In the genomic region with DNA sequence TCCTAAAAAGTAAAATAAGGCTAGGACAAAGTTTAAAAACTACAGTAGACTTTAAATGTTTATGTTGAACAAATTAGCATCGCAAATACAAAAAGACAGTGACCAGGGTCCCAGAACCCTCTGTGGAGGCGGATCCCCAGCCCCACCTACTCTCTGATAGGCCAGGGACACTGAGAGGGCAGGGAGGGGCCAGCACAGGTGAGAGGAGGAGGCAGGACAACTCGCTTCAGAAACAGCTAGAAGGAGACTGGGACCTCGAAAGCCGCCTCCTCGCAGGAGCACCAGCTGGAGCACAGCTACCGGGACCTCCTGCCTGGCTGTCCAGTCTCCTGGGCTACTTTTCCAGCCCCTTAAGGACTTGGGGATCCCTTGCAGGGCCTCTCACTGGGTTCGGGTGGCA, we compare ENCODE assay signal across 13 cellular contexts. TPM values are rescaled to one million over a fixed set of nuclear protein-coding genes. Genes with fewer than 3 reads are reported as not detected.
A peak's percentile ranks its signal among the peaks of the same experiment; 100 is the strongest.
DNase-seq lines count a peak whose midpoint lies in the region; ATAC-seq and TF ChIP-seq lines count a peak whose summit lies in the region.
"Had no signal": no experiment of that assay in that cellular context is flagged by ENCODE, and none has a peak within 500 bp of the region (broad histone marks: within the 10 kb centered on the region; RNA-seq: fewer than 3 reads in every experiment).

No MANE protein-coding gene starts in this region.

- ATAC-seq in natural killer cell (no peak), T-helper 17 cell (no peak), left colon (peak; percentile 80), upper lobe of right lung (peak; percentile 61), GM18517 (IDR thresholded peaks at IDR 0.05; ENCODE audit: unreplicated experiment) (no peak)
- ATAC-seq in natural killer cell treated with Interleukin-12 subunit alpha and Interleukin-12 subunit beta and Interleukin-15 and Interleukin-18, amount 100 ng/mL, for 72 hours = no peak

- peaks cover 11% of the 10 kb centered on the region for H3K4me1 ChIP-seq in upper lobe of right lung

- H3K9me3 Mint-ChIP-seq in natural killer cell = no peaks in the 10 kb centered on the region
- no peaks in the 10 kb centered on the region for H3K9me3 Mint-ChIP-seq in natural killer cell treated with Interleukin-12 subunit alpha and Interleukin-12 subunit beta and Interleukin-15 and Interleukin-18, amount 100 ng/mL, for 72 hours
- H3K9me3 Mint-ChIP-seq: neural crest cell had no signal

- peak overlapping the region; percentile 50 for H3K4me3 ChIP-seq in upper lobe of right lung

- H3K27ac Mint-ChIP-seq in natural killer cell (no peak overlapping the region), T-helper 17 cell (no peak overlapping the region)
- no peak overlapping the region for H3K27ac Mint-ChIP-seq in natural killer cell treated with Interleukin-12 subunit alpha and Interleukin-12 subunit beta and Interleukin-15 and Interleukin-18, amount 100 ng/mL, for 72 hours

- H3K4me1 Mint-ChIP-seq in natural killer cell = peaks cover 8 to 10% of the 10 kb centered on the region in 2 donors
- peaks cover 9 to 10% of the 10 kb centered on the region in 2 donors for H3K4me1 Mint-ChIP-seq in natural killer cell treated with Interleukin-12 subunit alpha and Interleukin-12 subunit beta and Interleukin-15 and Interleukin-18, amount 100 ng/mL, for 72 hours (ENCODE audit: low read depth in 2 of 2)
- peaks cover 12% of the 10 kb centered on the region for H3K4me1 Mint-ChIP-seq in T-helper 17 cell

- H3K4me3 Mint-ChIP-seq in natural killer cell = peak overlapping the region; percentile 76
- H3K4me3 Mint-ChIP-seq in natural killer cell treated with Interleukin-12 subunit alpha and Interleukin-12 subunit beta and Interleukin-15 and Interleukin-18, amount 100 ng/mL, for 72 hours = no peak overlapping the region
- peak overlapping the region; percentile 79 for H3K4me3 Mint-ChIP-seq in T-helper 17 cell

- peaks cover 7% of the 10 kb centered on the region for H3K36me3 ChIP-seq in upper lobe of right lung

- H3K27me3 ChIP-seq in upper lobe of right lung = no peaks in the 10 kb centered on the region

- H3K9me3 ChIP-seq in T-helper 17 cell (ENCODE audit: control insufficient read depth, low read length, poor library complexity, severe bottlenecking) (no peaks in the 10 kb centered on the region), upper lobe of right lung (no peaks in the 10 kb centered on the region)
- H3K9me3 ChIP-seq: spleen had no signal

- H3K36me3 Mint-ChIP-seq in natural killer cell (no peaks in the 10 kb centered on the region), T-helper 17 cell (ENCODE audit: low read depth) (no peaks in the 10 kb centered on the region)
- H3K36me3 Mint-ChIP-seq in natural killer cell treated with Interleukin-12 subunit alpha and Interleukin-12 subunit beta and Interleukin-15 and Interleukin-18, amount 100 ng/mL, for 72 hours = no peaks in the 10 kb centered on the region

- intact Hi-C loops in natural killer cell (cut with micrococcal nuclease) = no loop called here
- intact Hi-C loops in left colon (cut with DNase I, micrococcal nuclease) = no loop called here
- intact Hi-C loops in upper lobe of right lung (cut with DNase I) = no loop called here

- peaks cover 7 to 12% of the 10 kb centered on the region in 2 donors for H3K27me3 Mint-ChIP-seq in natural killer cell (ENCODE audit: low read depth in 2 of 2)
- peaks cover 8 to 13% of the 10 kb centered on the region in 2 donors for H3K27me3 Mint-ChIP-seq in natural killer cell treated with Interleukin-12 subunit alpha and Interleukin-12 subunit beta and Interleukin-15 and Interleukin-18, amount 100 ng/mL, for 72 hours
- H3K27me3 Mint-ChIP-seq in T-helper 17 cell = peaks cover 12% of the 10 kb centered on the region

- no peak for DNase-seq in natural killer cell
- no peak for DNase-seq in natural killer cell treated with Interleukin-12 subunit alpha and Interleukin-12 subunit beta and Interleukin-15 and Interleukin-18, amount 100 ng/mL, for 72 hours (ENCODE audit: low spot score)
- DNase-seq in T-helper 17 cell = no peak
- peak; percentile 44 to 45 for DNase-seq in left colon
- DNase-seq in upper lobe of right lung = no peak
- DNase-seq in AG08395 (ENCODE audit: low spot score) = no peak
- no peak for DNase-seq in activated gamma-delta T cell (lab: John Stamatoyannopoulos, UW)
- DNase-seq: activated CD8-positive, alpha-beta memory T cell treated with anti-CD3 and anti-CD28 coated beads, Interleukin-2, amount 50 U/mL, for 48 hours; C1 segment of cervical spinal cord; NCI-H1930; spleen had no signal

- H3K27ac ChIP-seq in upper lobe of right lung = no peak overlapping the region

- TF ChIP-seq CTCF in natural killer cell (IDR thresholded peaks at IDR 0.05) (no peak), upper lobe of right lung (IDR thresholded peaks at IDR 0.05) (no peak)

RNA-seq across cellular contexts. Expression of a gene that starts 1.0 kb away (rescaled TPM):
- total RNA-seq in natural killer cell = 1 to 10 TPM in 1 of 3 donors, under 1 TPM in 2; 0.43 to 1.7 (median 0.94) TPM
- under 1 TPM; 0.29 to 0.36 TPM for total RNA-seq in natural killer cell treated with Interleukin-12 subunit alpha and Interleukin-12 subunit beta and Interleukin-15 and Interleukin-18, amount 100 ng/mL, for 72 hours
- under 1 TPM; 0.08 to 0.25 TPM for total RNA-seq in T-helper 17 cell
- under 1 TPM; 0.15 to 0.39 TPM for total RNA-seq in left colon
- total RNA-seq in upper lobe of right lung = 0.23 TPM

RNA-seq across cellular contexts. Expression of a gene that starts 50.9 kb away (rescaled TPM):
- total RNA-seq in natural killer cell (10 to 100 TPM; 47.7 to 69.5 (median 56.5) TPM), T-helper 17 cell (10 to 100 TPM; 34.9 to 38.3 TPM), left colon (10 to 100 TPM; 31.3 to 32.6 TPM), upper lobe of right lung (27.8 TPM)
- total RNA-seq in natural killer cell treated with Interleukin-12 subunit alpha and Interleukin-12 subunit beta and Interleukin-15 and Interleukin-18, amount 100 ng/mL, for 72 hours = 10 to 100 TPM; 37.5 to 92.9 TPM

Comparison
In these comparisons a context has a peak if more than half of its experiments do, and no peak if none do; other contexts are left out.
1. ATAC-seq: peak in left colon (single experiment) and upper lobe of right lung (single experiment); none in natural killer cell (0 of 3), natural killer cell treated with Interleukin-12 subunit alpha and Interleukin-12 subunit beta and Interleukin-15 and Interleukin-18, amount 100 ng/mL, for 72 hours (0 of 2), T-helper 17 cell (single experiment) and GM18517 (single experiment).
2. DNase-seq: peak in left colon (2 of 2); none in natural killer cell (single experiment), natural killer cell treated with Interleukin-12 subunit alpha and Interleukin-12 subunit beta and Interleukin-15 and Interleukin-18, amount 100 ng/mL, for 72 hours (single experiment), T-helper 17 cell (0 of 3), upper lobe of right lung (single experiment), AG08395 (single experiment) and activated gamma-delta T cell (single experiment).